ENCODE assay signal across 3 cellular contexts in the genomic region with DNA sequence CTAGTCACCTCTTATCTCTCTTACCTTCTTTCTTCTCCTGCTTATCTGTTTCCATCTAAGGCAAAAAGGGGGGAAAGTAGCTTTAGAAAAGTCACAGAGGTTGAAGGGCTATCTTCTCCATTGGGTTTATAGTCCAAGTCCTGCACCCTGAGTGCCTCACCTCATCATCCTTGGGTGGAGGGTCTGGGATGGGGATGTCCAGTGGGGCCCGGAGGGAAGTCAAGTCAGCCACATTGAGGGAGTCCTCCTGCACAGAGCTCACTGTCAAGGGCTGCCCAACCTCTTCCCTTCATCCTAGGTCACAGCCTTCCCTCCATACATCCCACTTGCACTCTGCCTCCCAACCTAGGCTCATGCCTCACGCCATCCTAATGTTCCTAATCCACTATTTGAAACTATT.
TF ChIP-seq lines count a peak whose summit lies in the region.

No MANE protein-coding gene starts in this region.

TF ChIP-seq in SK-N-SH, 30 proteins besides CTCF, POLR2A, EP300 and RAD21 (continued from another document and continues in another):
- TF ChIP-seq, protein P1, sequence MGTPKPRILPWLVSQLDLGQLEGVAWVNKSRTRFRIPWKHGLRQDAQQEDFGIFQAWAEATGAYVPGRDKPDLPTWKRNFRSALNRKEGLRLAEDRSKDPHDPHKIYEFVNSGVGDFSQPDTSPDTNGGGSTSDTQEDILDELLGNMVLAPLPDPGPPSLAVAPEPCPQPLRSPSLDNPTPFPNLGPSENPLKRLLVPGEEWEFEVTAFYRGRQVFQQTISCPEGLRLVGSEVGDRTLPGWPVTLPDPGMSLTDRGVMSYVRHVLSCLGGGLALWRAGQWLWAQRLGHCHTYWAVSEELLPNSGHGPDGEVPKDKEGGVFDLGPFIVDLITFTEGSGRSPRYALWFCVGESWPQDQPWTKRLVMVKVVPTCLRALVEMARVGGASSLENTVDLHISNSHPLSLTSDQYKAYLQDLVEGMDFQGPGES (IDR thresholded peaks at IDR 0.05; ENCODE audit: low read depth, low read length) = no peak
- TF ChIP-seq YY1 (IDR thresholded peaks at IDR 0.05; ENCODE audit: low read depth) (no peak), MAX (IDR thresholded peaks at IDR 0.05; ENCODE audit: low read depth) (no peak), FOXM1 (IDR thresholded peaks at IDR 0.05; ENCODE audit: low read depth) (no peak), SIN3A (IDR thresholded peaks at IDR 0.05; ENCODE audit: borderline replicate concordance, low read depth, low read length) (no peak), GABPA (IDR thresholded peaks at IDR 0.05; ENCODE audit: low read depth) (no peak), NFIC (IDR thresholded peaks at IDR 0.05; ENCODE audit: borderline replicate concordance) (no peak), RCOR1 (IDR thresholded peaks at IDR 0.05; ENCODE audit: low read length) (no peak), MXI1 (IDR thresholded peaks at IDR 0.05; ENCODE audit: low read depth, low read length) (no peak), REST (IDR thresholded peaks at IDR 0.05; ENCODE audit: low read depth, low read length) (no peak), EZH2phosphoT487 (IDR thresholded peaks at IDR 0.05; ENCODE audit: borderline replicate concordance, low read depth) (no peak), TAF1 (IDR thresholded peaks at IDR 0.05; ENCODE audit: borderline replicate concordance, low read depth, low read length) (no peak)
- TF ChIP-seq, protein P2, sequence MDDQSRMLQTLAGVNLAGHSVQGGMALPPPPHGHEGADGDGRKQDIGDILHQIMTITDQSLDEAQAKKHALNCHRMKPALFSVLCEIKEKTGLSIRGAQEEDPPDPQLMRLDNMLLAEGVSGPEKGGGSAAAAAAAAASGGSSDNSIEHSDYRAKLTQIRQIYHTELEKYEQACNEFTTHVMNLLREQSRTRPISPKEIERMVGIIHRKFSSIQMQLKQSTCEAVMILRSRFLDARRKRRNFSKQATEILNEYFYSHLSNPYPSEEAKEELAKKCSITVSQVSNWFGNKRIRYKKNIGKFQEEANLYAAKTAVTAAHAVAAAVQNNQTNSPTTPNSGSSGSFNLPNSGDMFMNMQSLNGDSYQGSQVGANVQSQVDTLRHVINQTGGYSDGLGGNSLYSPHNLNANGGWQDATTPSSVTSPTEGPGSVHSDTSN (IDR thresholded peaks at IDR 0.05) = no peak

TF ChIP-seq in SK-N-SH treated with all-trans-retinoic acid at 6 μM for 48 hours, 23 proteins besides CTCF, POLR2A, EP300 and RAD21 (continued from another document):
- TF ChIP-seq, protein P3, sequence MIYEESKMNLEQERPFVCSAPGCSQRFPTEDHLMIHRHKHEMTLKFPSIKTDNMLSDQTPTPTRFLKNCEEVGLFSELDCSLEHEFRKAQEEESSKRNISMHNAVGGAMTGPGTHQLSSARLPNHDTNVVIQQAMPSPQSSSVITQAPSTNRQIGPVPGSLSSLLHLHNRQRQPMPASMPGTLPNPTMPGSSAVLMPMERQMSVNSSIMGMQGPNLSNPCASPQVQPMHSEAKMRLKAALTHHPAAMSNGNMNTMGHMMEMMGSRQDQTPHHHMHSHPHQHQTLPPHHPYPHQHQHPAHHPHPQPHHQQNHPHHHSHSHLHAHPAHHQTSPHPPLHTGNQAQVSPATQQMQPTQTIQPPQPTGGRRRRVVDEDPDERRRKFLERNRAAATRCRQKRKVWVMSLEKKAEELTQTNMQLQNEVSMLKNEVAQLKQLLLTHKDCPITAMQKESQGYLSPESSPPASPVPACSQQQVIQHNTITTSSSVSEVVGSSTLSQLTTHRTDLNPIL (CRISPR knock-in tag; IDR thresholded peaks at IDR 0.05; ENCODE audit: low read depth) = no peak
- TF ChIP-seq ARNTL (CRISPR knock-in tag; IDR thresholded peaks at IDR 0.05; ENCODE audit: borderline replicate concordance, low read depth) = no peak
- TF ChIP-seq GLIS3 (CRISPR knock-in tag; IDR thresholded peaks at IDR 0.05) = no peak
- no peak for TF ChIP-seq ZNF565 (CRISPR knock-in tag; conservative IDR thresholded peaks at IDR 0.05; ENCODE audit: low read depth)
- TF ChIP-seq, protein P4, sequence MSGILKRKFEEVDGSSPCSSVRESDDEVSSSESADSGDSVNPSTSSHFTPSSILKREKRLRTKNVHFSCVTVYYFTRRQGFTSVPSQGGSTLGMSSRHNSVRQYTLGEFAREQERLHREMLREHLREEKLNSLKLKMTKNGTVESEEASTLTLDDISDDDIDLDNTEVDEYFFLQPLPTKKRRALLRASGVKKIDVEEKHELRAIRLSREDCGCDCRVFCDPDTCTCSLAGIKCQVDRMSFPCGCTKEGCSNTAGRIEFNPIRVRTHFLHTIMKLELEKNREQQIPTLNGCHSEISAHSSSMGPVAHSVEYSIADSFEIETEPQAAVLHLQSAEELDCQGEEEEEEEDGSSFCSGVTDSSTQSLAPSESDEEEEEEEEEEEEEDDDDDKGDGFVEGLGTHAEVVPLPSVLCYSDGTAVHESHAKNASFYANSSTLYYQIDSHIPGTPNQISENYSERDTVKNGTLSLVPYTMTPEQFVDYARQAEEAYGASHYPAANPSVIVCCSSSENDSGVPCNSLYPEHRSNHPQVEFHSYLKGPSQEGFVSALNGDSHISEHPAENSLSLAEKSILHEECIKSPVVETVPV (CRISPR knock-in tag; IDR thresholded peaks at IDR 0.05) = no peak
- no peak for TF ChIP-seq TOX (CRISPR knock-in tag; IDR thresholded peaks at IDR 0.05; ENCODE audit: borderline replicate concordance)
- no peak for TF ChIP-seq RARB (CRISPR knock-in tag; IDR thresholded peaks at IDR 0.05)
- TF ChIP-seq, protein P5, sequence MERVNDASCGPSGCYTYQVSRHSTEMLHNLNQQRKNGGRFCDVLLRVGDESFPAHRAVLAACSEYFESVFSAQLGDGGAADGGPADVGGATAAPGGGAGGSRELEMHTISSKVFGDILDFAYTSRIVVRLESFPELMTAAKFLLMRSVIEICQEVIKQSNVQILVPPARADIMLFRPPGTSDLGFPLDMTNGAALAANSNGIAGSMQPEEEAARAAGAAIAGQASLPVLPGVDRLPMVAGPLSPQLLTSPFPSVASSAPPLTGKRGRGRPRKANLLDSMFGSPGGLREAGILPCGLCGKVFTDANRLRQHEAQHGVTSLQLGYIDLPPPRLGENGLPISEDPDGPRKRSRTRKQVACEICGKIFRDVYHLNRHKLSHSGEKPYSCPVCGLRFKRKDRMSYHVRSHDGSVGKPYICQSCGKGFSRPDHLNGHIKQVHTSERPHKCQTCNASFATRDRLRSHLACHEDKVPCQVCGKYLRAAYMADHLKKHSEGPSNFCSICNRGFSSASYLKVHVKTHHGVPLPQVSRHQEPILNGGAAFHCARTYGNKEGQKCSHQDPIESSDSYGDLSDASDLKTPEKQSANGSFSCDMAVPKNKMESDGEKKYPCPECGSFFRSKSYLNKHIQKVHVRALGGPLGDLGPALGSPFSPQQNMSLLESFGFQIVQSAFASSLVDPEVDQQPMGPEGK (CRISPR knock-in tag; IDR thresholded peaks at IDR 0.05; ENCODE audit: borderline replicate concordance) = no peak
- no peak for TF ChIP-seq TCF4 (CRISPR knock-in tag; IDR thresholded peaks at IDR 0.05; ENCODE audit: borderline replicate concordance)
- TF ChIP-seq CSDC2 (CRISPR knock-in tag; IDR thresholded peaks at IDR 0.05) = no peak
- TF ChIP-seq PPARA (CRISPR knock-in tag; IDR thresholded peaks at IDR 0.05; ENCODE audit: borderline replicate concordance) = no peak
- no peak for TF ChIP-seq TSHZ2 (CRISPR knock-in tag; IDR thresholded peaks at IDR 0.05)
- no peak for TF ChIP-seq ZNF8 (CRISPR knock-in tag; IDR thresholded peaks at IDR 0.05)

TF ChIP-seq in WTC11, 78 proteins besides CTCF, POLR2A, EP300 and RAD21 (continued from another document):
- TF ChIP-seq, protein P6, sequence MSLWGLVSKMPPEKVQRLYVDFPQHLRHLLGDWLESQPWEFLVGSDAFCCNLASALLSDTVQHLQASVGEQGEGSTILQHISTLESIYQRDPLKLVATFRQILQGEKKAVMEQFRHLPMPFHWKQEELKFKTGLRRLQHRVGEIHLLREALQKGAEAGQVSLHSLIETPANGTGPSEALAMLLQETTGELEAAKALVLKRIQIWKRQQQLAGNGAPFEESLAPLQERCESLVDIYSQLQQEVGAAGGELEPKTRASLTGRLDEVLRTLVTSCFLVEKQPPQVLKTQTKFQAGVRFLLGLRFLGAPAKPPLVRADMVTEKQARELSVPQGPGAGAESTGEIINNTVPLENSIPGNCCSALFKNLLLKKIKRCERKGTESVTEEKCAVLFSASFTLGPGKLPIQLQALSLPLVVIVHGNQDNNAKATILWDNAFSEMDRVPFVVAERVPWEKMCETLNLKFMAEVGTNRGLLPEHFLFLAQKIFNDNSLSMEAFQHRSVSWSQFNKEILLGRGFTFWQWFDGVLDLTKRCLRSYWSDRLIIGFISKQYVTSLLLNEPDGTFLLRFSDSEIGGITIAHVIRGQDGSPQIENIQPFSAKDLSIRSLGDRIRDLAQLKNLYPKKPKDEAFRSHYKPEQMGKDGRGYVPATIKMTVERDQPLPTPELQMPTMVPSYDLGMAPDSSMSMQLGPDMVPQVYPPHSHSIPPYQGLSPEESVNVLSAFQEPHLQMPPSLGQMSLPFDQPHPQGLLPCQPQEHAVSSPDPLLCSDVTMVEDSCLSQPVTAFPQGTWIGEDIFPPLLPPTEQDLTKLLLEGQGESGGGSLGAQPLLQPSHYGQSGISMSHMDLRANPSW (CRISPR knock-in tag; conservative IDR thresholded peaks at IDR 0.05; ENCODE audit: low read depth) = no peak
- TF ChIP-seq NR3C1 (CRISPR knock-in tag; conservative IDR thresholded peaks at IDR 0.05; ENCODE audit: low read depth) = no peak
- TF ChIP-seq GABPB1 (CRISPR knock-in tag; IDR thresholded peaks at IDR 0.05) = no peak
- TF ChIP-seq, protein P7, sequence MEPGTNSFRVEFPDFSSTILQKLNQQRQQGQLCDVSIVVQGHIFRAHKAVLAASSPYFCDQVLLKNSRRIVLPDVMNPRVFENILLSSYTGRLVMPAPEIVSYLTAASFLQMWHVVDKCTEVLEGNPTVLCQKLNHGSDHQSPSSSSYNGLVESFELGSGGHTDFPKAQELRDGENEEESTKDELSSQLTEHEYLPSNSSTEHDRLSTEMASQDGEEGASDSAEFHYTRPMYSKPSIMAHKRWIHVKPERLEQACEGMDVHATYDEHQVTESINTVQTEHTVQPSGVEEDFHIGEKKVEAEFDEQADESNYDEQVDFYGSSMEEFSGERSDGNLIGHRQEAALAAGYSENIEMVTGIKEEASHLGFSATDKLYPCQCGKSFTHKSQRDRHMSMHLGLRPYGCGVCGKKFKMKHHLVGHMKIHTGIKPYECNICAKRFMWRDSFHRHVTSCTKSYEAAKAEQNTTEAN (CRISPR knock-in tag; IDR thresholded peaks at IDR 0.05) = no peak
- no peak for TF ChIP-seq TEAD4 (CRISPR knock-in tag; IDR thresholded peaks at IDR 0.05)
- TF ChIP-seq MAX (CRISPR knock-in tag; IDR thresholded peaks at IDR 0.05) = no peak
- TF ChIP-seq, protein P8, sequence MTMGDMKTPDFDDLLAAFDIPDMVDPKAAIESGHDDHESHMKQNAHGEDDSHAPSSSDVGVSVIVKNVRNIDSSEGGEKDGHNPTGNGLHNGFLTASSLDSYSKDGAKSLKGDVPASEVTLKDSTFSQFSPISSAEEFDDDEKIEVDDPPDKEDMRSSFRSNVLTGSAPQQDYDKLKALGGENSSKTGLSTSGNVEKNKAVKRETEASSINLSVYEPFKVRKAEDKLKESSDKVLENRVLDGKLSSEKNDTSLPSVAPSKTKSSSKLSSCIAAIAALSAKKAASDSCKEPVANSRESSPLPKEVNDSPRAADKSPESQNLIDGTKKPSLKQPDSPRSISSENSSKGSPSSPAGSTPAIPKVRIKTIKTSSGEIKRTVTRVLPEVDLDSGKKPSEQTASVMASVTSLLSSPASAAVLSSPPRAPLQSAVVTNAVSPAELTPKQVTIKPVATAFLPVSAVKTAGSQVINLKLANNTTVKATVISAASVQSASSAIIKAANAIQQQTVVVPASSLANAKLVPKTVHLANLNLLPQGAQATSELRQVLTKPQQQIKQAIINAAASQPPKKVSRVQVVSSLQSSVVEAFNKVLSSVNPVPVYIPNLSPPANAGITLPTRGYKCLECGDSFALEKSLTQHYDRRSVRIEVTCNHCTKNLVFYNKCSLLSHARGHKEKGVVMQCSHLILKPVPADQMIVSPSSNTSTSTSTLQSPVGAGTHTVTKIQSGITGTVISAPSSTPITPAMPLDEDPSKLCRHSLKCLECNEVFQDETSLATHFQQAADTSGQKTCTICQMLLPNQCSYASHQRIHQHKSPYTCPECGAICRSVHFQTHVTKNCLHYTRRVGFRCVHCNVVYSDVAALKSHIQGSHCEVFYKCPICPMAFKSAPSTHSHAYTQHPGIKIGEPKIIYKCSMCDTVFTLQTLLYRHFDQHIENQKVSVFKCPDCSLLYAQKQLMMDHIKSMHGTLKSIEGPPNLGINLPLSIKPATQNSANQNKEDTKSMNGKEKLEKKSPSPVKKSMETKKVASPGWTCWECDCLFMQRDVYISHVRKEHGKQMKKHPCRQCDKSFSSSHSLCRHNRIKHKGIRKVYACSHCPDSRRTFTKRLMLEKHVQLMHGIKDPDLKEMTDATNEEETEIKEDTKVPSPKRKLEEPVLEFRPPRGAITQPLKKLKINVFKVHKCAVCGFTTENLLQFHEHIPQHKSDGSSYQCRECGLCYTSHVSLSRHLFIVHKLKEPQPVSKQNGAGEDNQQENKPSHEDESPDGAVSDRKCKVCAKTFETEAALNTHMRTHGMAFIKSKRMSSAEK (CRISPR knock-in tag; IDR thresholded peaks at IDR 0.05; ENCODE audit: borderline replicate concordance) = no peak
- TF ChIP-seq ETV6 (CRISPR knock-in tag; IDR thresholded peaks at IDR 0.05) = no peak
- TF ChIP-seq, protein P9, sequence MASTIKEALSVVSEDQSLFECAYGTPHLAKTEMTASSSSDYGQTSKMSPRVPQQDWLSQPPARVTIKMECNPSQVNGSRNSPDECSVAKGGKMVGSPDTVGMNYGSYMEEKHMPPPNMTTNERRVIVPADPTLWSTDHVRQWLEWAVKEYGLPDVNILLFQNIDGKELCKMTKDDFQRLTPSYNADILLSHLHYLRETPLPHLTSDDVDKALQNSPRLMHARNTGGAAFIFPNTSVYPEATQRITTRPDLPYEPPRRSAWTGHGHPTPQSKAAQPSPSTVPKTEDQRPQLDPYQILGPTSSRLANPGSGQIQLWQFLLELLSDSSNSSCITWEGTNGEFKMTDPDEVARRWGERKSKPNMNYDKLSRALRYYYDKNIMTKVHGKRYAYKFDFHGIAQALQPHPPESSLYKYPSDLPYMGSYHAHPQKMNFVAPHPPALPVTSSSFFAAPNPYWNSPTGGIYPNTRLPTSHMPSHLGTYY (CRISPR knock-in tag; IDR thresholded peaks at IDR 0.05) = no peak
- no peak for TF ChIP-seq EMX1 (CRISPR knock-in tag; IDR thresholded peaks at IDR 0.05)
